ENCODE assay signal across 1 cellular context in genomic region chr5:180333661-180334060, GRCh38.
TF ChIP-seq lines count a peak whose summit lies in the region.

No MANE protein-coding gene starts in this region.

TF ChIP-seq in H1, 55 proteins besides CTCF, POLR2A, EP300 and RAD21 (continued from another document):
- TF ChIP-seq SIN3A (conservative IDR thresholded peaks at IDR 0.05 in 1 of 2, IDR thresholded peaks at IDR 0.05 in 1 of 2; ENCODE audit: low read depth in 1 of 2, low read length in 2 of 2) (no peak), POLR2AphosphoS5 (IDR thresholded peaks at IDR 0.05; ENCODE audit: low read depth, low read length) (no peak), JUN (IDR thresholded peaks at IDR 0.05; ENCODE audit: low read depth, low read length) (no peak), RFX5 (IDR thresholded peaks at IDR 0.05; ENCODE audit: borderline replicate concordance, low read depth, low read length) (no peak), BCL11A (IDR thresholded peaks at IDR 0.05; ENCODE audit: low read depth in 2 of 2, low read length in 2 of 2) (no peak), POU5F1 (IDR thresholded peaks at IDR 0.05; ENCODE audit: low read depth, low read length) (no peak), MAX (IDR thresholded peaks at IDR 0.05) (no peak), E2F6 (IDR thresholded peaks at IDR 0.05) (no peak), ZNF274 (IDR thresholded peaks at IDR 0.05; ENCODE audit: borderline replicate concordance, extremely low read depth, low read length) (no peak), ATF2 (IDR thresholded peaks at IDR 0.05; ENCODE audit: low read length) (no peak), FOSL1 (IDR thresholded peaks at IDR 0.05; ENCODE audit: insufficient read depth, low read depth, low read length) (no peak), BACH1 (IDR thresholded peaks at IDR 0.05; ENCODE audit: low read length) (no peak), MAFK (IDR thresholded peaks at IDR 0.05; ENCODE audit: low read depth, low read length) (no peak), SIX5 (IDR thresholded peaks at IDR 0.05; ENCODE audit: low read depth, low read length) (no peak)
